In the genomic region with DNA sequence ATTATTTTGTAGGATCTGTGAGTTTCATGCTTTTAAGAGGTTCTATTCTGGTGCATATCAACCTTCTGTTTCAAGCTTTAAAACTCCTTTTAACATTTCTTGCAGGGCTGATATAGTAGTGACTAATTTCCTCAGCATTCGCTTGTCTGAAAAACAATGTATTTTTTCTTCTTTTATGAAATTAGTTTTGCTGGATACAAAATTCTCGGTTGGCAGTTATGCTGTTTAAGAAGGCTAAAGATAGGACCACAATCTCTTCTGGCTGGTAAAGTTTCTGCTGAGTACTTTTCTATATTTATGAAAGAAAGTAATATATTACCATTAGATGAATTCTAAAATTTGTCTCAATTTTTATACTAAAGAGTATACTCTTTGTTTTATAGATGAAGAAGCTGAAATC, we compare ENCODE assay signal across 31 cellular contexts.
"Had no signal": no experiment of that assay in that cellular context is flagged by ENCODE, and none has a peak within 500 bp of the region (broad histone marks: within the 10 kb centered on the region; RNA-seq: fewer than 3 reads in every experiment).

No MANE protein-coding gene starts in this region.

- H3K27me3 Mint-ChIP-seq: activated B cell treated with CpG ODN at 0.5 μM for 24 hours; activated CD4-positive, alpha-beta memory T cell treated with anti-CD3 and anti-CD28 coated beads for 36 hours; activated CD4-positive, alpha-beta T cell treated with anti-CD3 and anti-CD28 coated beads, Interleukin-2, amount 10 ng/mL, durations not matched to agents 24 days and 14 days; activated CD8-positive, alpha-beta T cell treated with anti-CD3 and anti-CD28 coated beads for 36 hours; activated naive CD4-positive, alpha-beta T cell treated with anti-CD3 and anti-CD28 coated beads, Interleukin-2, amount 10 ng/mL, durations not matched to agents 7 days and 5 days; activated naive CD4-positive, alpha-beta T cell treated with anti-CD3 and anti-CD28 coated beads, Interleukin-2, amount 50 U/mL, for 24 hours; activated naive CD8-positive, alpha-beta T cell; activated naive CD8-positive, alpha-beta T cell treated with anti-CD3 and anti-CD28 coated beads, Interleukin-2, amount 10 ng/mL, durations not matched to agents 7 days and 5 days; activated naive CD8-positive, alpha-beta T cell treated with anti-CD3 and anti-CD28 coated beads, Interleukin-2, amount 50 U/mL, for 24 hours; central memory CD8-positive, alpha-beta T cell had no signal

- H3K27ac Mint-ChIP-seq: activated B cell treated with CpG ODN at 0.5 μM for 24 hours; activated CD4-positive, alpha-beta memory T cell treated with anti-CD3 and anti-CD28 coated beads for 36 hours; activated CD4-positive, alpha-beta T cell treated with anti-CD3 and anti-CD28 coated beads, Interleukin-2, amount 10 ng/mL, durations not matched to agents 24 days and 14 days; activated CD8-positive, alpha-beta T cell treated with anti-CD3 and anti-CD28 coated beads for 36 hours; activated naive CD4-positive, alpha-beta T cell treated with anti-CD3 and anti-CD28 coated beads, Interleukin-2, amount 10 ng/mL, durations not matched to agents 7 days and 5 days; activated naive CD4-positive, alpha-beta T cell treated with anti-CD3 and anti-CD28 coated beads, Interleukin-2, amount 50 U/mL, for 24 hours; activated naive CD8-positive, alpha-beta T cell; activated naive CD8-positive, alpha-beta T cell treated with anti-CD3 and anti-CD28 coated beads, Interleukin-2, amount 10 ng/mL, durations not matched to agents 7 days and 5 days; activated naive CD8-positive, alpha-beta T cell treated with anti-CD3 and anti-CD28 coated beads, Interleukin-2, amount 50 U/mL, for 24 hours; activated T-helper 2 cell treated with anti-CD3 and anti-CD28 coated beads, Interferon-gamma antibody, Interleukin-2, Interleukin-4, amounts not matched to agents 10 μg/mL and 5 μg/mL and 100 μg/mL, durations not matched to agents 14 hours and 24 hours and 36 hours; brain; T-helper 1 cell treated with Interleukin-12 subunit alpha and Interleukin-12 subunit beta and Interleukin-4 antibody, amounts not matched to agents 30 μg/mL and 1 μg/mL, for 36 hours; T-helper 2 cell treated with Interferon-gamma antibody and Interleukin-4, amounts not matched to agents 5 μg/mL and 100 μg/mL, for 36 hours had no signal

- H3K4me1 Mint-ChIP-seq: activated B cell treated with CpG ODN at 0.5 μM for 24 hours; activated CD4-positive, alpha-beta T cell treated with anti-CD3 and anti-CD28 coated beads, Interleukin-2, amount 10 ng/mL, durations not matched to agents 24 days and 14 days; activated naive CD4-positive, alpha-beta T cell treated with anti-CD3 and anti-CD28 coated beads, Interleukin-2, amount 10 ng/mL, durations not matched to agents 7 days and 5 days; activated naive CD4-positive, alpha-beta T cell treated with anti-CD3 and anti-CD28 coated beads, Interleukin-2, amount 50 U/mL, for 24 hours; activated naive CD8-positive, alpha-beta T cell treated with anti-CD3 and anti-CD28 coated beads, Interleukin-2, amount 10 ng/mL, durations not matched to agents 7 days and 5 days; activated naive CD8-positive, alpha-beta T cell treated with anti-CD3 and anti-CD28 coated beads, Interleukin-2, amount 50 U/mL, for 24 hours; brain; central memory CD8-positive, alpha-beta T cell had no signal

- H3K4me3 Mint-ChIP-seq: activated B cell treated with CpG ODN at 0.5 μM for 24 hours; activated CD4-positive, alpha-beta memory T cell treated with anti-CD3 and anti-CD28 coated beads for 36 hours; activated CD4-positive, alpha-beta T cell treated with anti-CD3 and anti-CD28 coated beads, Interleukin-2, amount 10 ng/mL, durations not matched to agents 24 days and 14 days; activated CD8-positive, alpha-beta T cell treated with anti-CD3 and anti-CD28 coated beads for 36 hours; activated naive CD4-positive, alpha-beta T cell treated with anti-CD3 and anti-CD28 coated beads, Interleukin-2, amount 10 ng/mL, durations not matched to agents 7 days and 5 days; activated naive CD4-positive, alpha-beta T cell treated with anti-CD3 and anti-CD28 coated beads, Interleukin-2, amount 50 U/mL, for 24 hours; activated naive CD8-positive, alpha-beta T cell; activated naive CD8-positive, alpha-beta T cell treated with anti-CD3 and anti-CD28 coated beads, Interleukin-2, amount 10 ng/mL, durations not matched to agents 7 days and 5 days; activated naive CD8-positive, alpha-beta T cell treated with anti-CD3 and anti-CD28 coated beads, Interleukin-2, amount 50 U/mL, for 24 hours; brain; central memory CD8-positive, alpha-beta T cell; T-helper 1 cell treated with Interleukin-12 subunit alpha and Interleukin-12 subunit beta and Interleukin-4 antibody, amounts not matched to agents 30 μg/mL and 1 μg/mL, for 36 hours; T-helper 2 cell treated with Interferon-gamma antibody and Interleukin-4, amounts not matched to agents 5 μg/mL and 100 μg/mL, for 36 hours had no signal

- DNase-seq: activated B cell treated with CpG ODN at 0.5 μM for 24 hours; activated CD4-positive, alpha-beta memory T cell treated with anti-CD3 and anti-CD28 coated beads for 36 hours; activated CD4-positive, alpha-beta T cell treated with anti-CD3 and anti-CD28 coated beads for 4 hours; activated CD4-positive, alpha-beta T cell treated with anti-CD3 and anti-CD28 coated beads, Interleukin-2, amount 10 ng/mL, durations not matched to agents 24 days and 14 days; activated CD4-positive, alpha-beta T cell treated with anti-CD3 and anti-CD28 coated beads, Interleukin-2, amount 50 U/mL, for 1 hour; activated CD4-positive, alpha-beta T cell treated with anti-CD3 and anti-CD28 coated beads, Interleukin-2, amount 50 U/mL, for 4 hours; activated CD4-positive, CD25-positive, alpha-beta regulatory T cell treated with anti-CD3 and anti-CD28 coated beads, Interleukin-2, amount 50 U/mL, for 72 hours; activated CD8-positive, alpha-beta memory T cell treated with anti-CD3 and anti-CD28 coated beads, Interleukin-2, amount 50 U/mL, for 4 hours; activated CD8-positive, alpha-beta T cell treated with anti-CD3 and anti-CD28 coated beads for 36 hours; activated effector memory CD4-positive, alpha-beta T cell treated with Interleukin-2 at 50 U/mL for 16 hours; activated gamma-delta T cell; activated naive CD4-positive, alpha-beta T cell treated with anti-CD3 and anti-CD28 coated beads, Interleukin-2, amount 10 ng/mL, durations not matched to agents 7 days and 5 days; activated naive CD4-positive, alpha-beta T cell treated with Interleukin-2 at 50 U/mL for 16 hours; activated naive CD8-positive, alpha-beta T cell treated with anti-CD3 and anti-CD28 coated beads, Interleukin-2, amount 10 ng/mL, durations not matched to agents 7 days and 5 days; activated naive CD8-positive, alpha-beta T cell treated with anti-CD3 and anti-CD28 coated beads, Interleukin-2, amount 50 U/mL, for 24 hours; activated T-cell treated with anti-CD3 and anti-CD28 coated beads for 4 hours; activated T-cell treated with anti-CD3 and anti-CD28 coated beads, Interleukin-2, amount 50 U/mL, for 1 hour; activated T-cell treated with anti-CD3 and anti-CD28 coated beads, Interleukin-2, amount 50 U/mL, for 48 hours; amygdala; anterior cingulate cortex; caudate nucleus; cerebellar nuclear complex; T-helper 2 cell; T-helper 9 cell had no signal

- H3K36me3 Mint-ChIP-seq: activated CD4-positive, alpha-beta memory T cell treated with anti-CD3 and anti-CD28 coated beads for 36 hours; activated naive CD4-positive, alpha-beta T cell treated with anti-CD3 and anti-CD28 coated beads, Interleukin-2, amount 10 ng/mL, durations not matched to agents 7 days and 5 days; activated naive CD4-positive, alpha-beta T cell treated with anti-CD3 and anti-CD28 coated beads, Interleukin-2, amount 50 U/mL, for 24 hours; activated naive CD8-positive, alpha-beta T cell; activated naive CD8-positive, alpha-beta T cell treated with anti-CD3 and anti-CD28 coated beads, Interleukin-2, amount 10 ng/mL, durations not matched to agents 7 days and 5 days; brain had no signal
